ENCODE assay signal across 11 cellular contexts in genomic region chr1:21913763-21914162, GRCh38. TPM values are rescaled to one million over a fixed set of nuclear protein-coding genes. Genes with fewer than 3 reads are reported as not detected.
DNase-seq lines count a peak whose midpoint lies in the region; ATAC-seq and TF ChIP-seq lines count a peak whose summit lies in the region.
"Had no signal": no experiment of that assay in that cellular context is flagged by ENCODE, and none has a peak within 500 bp of the region (broad histone marks: within the 10 kb centered on the region; RNA-seq: fewer than 3 reads in every experiment).

No MANE protein-coding gene starts in this region.

- no peaks in the 10 kb centered on the region for H3K9me3 ChIP-seq in aorta (ENCODE audit: control insufficient read depth, low read length)
- no peaks in the 10 kb centered on the region for H3K9me3 ChIP-seq in OCI-LY7 (ENCODE audit: low read length)

- H3K4me3 ChIP-seq in aorta (ENCODE audit: low read length in 2 of 2) = no peak overlapping the region
- no peak overlapping the region for H3K4me3 ChIP-seq in OCI-LY7 (ENCODE audit: low read depth, low read length, poor library complexity, severe bottlenecking)

- 8 to 11% methylated on average over 5 of the region's 5 CpGs for WGBS in aorta, 2 donors

- H3K27me3 Mint-ChIP-seq in dendritic cell treated with granulocyte-macrophage colony-stimulating factor and Interleukin-4, amounts not matched to agents 40 ng/mL and 50 ng/mL, for 4 days = no peaks in the 10 kb centered on the region
- no peaks in the 10 kb centered on the region for H3K27me3 Mint-ChIP-seq in natural killer cell (ENCODE audit: low read depth in 2 of 2)

- peak; percentile 87 to 96 (median 95) for ATAC-seq in natural killer cell
- ATAC-seq in aorta (ENCODE audit: low FRiP score) = peak; percentile 37
- ATAC-seq in GM18520 (IDR thresholded peaks at IDR 0.05; ENCODE audit: unreplicated experiment) = no peak
- ATAC-seq: T-helper 17 cell had no signal

- peak; percentile 5 for DNase-seq in stimulated activated CD8-positive, alpha-beta memory T cell treated with anti-CD3 and anti-CD28 coated beads, Interleukin-12 subunit alpha, Interleukin-12 subunit beta, amount 100 ng/mL, for 1 hour (ENCODE audit: low read depth)
- DNase-seq in stimulated activated CD8-positive, alpha-beta memory T cell treated with anti-CD3 and anti-CD28 coated beads, Interleukin-4, amount 100 ng/mL, for 48 hours = no peak
- peak; percentile 40 for DNase-seq in natural killer cell
- DNase-seq in aorta = no peak
- DNase-seq in OCI-LY7 (ENCODE audit: low spot score) = no peak
- DNase-seq in NCI-H1092 (lab: John Stamatoyannopoulos, UW) = no peak
- DNase-seq: DND-41, NCI-H187 treated with DMSO at 0.1 percent for 48 hours, T-helper 17 cell had no signal

- H3K79me2 ChIP-seq in OCI-LY7 (ENCODE audit: insufficient read depth, low read depth, low read length) = no peaks in the 10 kb centered on the region

- H3K4me3 Mint-ChIP-seq in dendritic cell treated with granulocyte-macrophage colony-stimulating factor and Interleukin-4, amounts not matched to agents 40 ng/mL and 50 ng/mL, for 4 days = no peak overlapping the region
- no peak overlapping the region for H3K4me3 Mint-ChIP-seq in natural killer cell
- H3K4me3 Mint-ChIP-seq: T-helper 17 cell had no signal

- H3K36me3 ChIP-seq in aorta (ENCODE audit: control insufficient read depth in 1 of 2, insufficient read depth in 2 of 2, low read length in 1 of 2) (no peaks in the 10 kb centered on the region), OCI-LY7 (ENCODE audit: insufficient read depth, low read length) (no peaks in the 10 kb centered on the region)

- no peaks in the 10 kb centered on the region for H3K27me3 ChIP-seq in aorta (ENCODE audit: control insufficient read depth in 1 of 2, insufficient read depth in 2 of 2, low read length in 1 of 2)

- peak overlapping the region; percentile 93 for H3K27ac Mint-ChIP-seq in dendritic cell treated with granulocyte-macrophage colony-stimulating factor and Interleukin-4, amounts not matched to agents 40 ng/mL and 50 ng/mL, for 4 days
- H3K27ac Mint-ChIP-seq in natural killer cell = peak overlapping the region; percentile 75 to 89
- H3K27ac Mint-ChIP-seq: T-helper 17 cell had no signal

- BruUV-seq in OCI-LY7 (replicated peaks; lab: Mats Ljungman, UMichigan) = no TSS peak

- H3K9me2 ChIP-seq in OCI-LY7 (ENCODE audit: insufficient read depth, low read length) = no peaks in the 10 kb centered on the region

- no peak overlapping the region for H2AFZ ChIP-seq in OCI-LY7 (ENCODE audit: low read length)

- no peak overlapping the region for H3K4me2 ChIP-seq in OCI-LY7 (ENCODE audit: low read length)

- H3K36me3 Mint-ChIP-seq in dendritic cell treated with granulocyte-macrophage colony-stimulating factor and Interleukin-4, amounts not matched to agents 40 ng/mL and 50 ng/mL, for 4 days (ENCODE audit: low read depth) = peaks cover 8% of the 10 kb centered on the region
- no peaks in the 10 kb centered on the region for H3K36me3 Mint-ChIP-seq in natural killer cell

- TF ChIP-seq CTCF in natural killer cell (IDR thresholded peaks at IDR 0.05) (no peak), OCI-LY7 (conservative IDR thresholded peaks at IDR 0.05; ENCODE audit: low read length) (no peak)

- intact Hi-C loops in dendritic cell treated with granulocyte-macrophage colony-stimulating factor and Interleukin-4, amounts not matched to agents 40 ng/mL and 50 ng/mL, for 4 days (cut with micrococcal nuclease) = no loop called here
- intact Hi-C loops in natural killer cell (cut with micrococcal nuclease) (no loop called here), aorta (cut with DNase I) (no loop called here), OCI-LY7 (cut with micrococcal nuclease; ENCODE audit: unreplicated experiment) (no loop called here)

- H3K4me1 Mint-ChIP-seq in dendritic cell treated with granulocyte-macrophage colony-stimulating factor and Interleukin-4, amounts not matched to agents 40 ng/mL and 50 ng/mL, for 4 days (ENCODE audit: low read depth) = peaks cover 81% of the 10 kb centered on the region
- peaks cover 6 to 10% of the 10 kb centered on the region in 2 donors for H3K4me1 Mint-ChIP-seq in natural killer cell

- peak overlapping the region; percentile 78 to 79 for H3K27ac ChIP-seq in aorta (ENCODE audit: low read depth in 1 of 2, low read length in 2 of 2)
- no peak overlapping the region for H3K27ac ChIP-seq in OCI-LY7 (ENCODE audit: low read depth, low read length, poor library complexity, severe bottlenecking)

- CTCF ChIA-PET in OCI-LY7 (lab: Charles Lee; ENCODE audit: unreplicated experiment) = no interaction called here

- peaks cover 7 to 8% of the 10 kb centered on the region in 2 donors for H3K4me1 ChIP-seq in aorta (ENCODE audit: control insufficient read depth in 1 of 2, insufficient read depth in 2 of 2, low read length in 2 of 2)
- no peaks in the 10 kb centered on the region for H3K4me1 ChIP-seq in OCI-LY7 (ENCODE audit: insufficient read depth, low read length, poor library complexity, severe bottlenecking)

- POLR2A ChIA-PET in OCI-LY7 (lab: Charles Lee) = no interaction called here

- no peaks in the 10 kb centered on the region for H4K20me1 ChIP-seq in OCI-LY7 (ENCODE audit: insufficient read depth, low read length)

- no peaks in the 10 kb centered on the region for H3K9me3 Mint-ChIP-seq in dendritic cell treated with granulocyte-macrophage colony-stimulating factor and Interleukin-4, amounts not matched to agents 40 ng/mL and 50 ng/mL, for 4 days
- no peaks in the 10 kb centered on the region for H3K9me3 Mint-ChIP-seq in natural killer cell

RNA-seq across cellular contexts. Expression of gene HSPG2, which starts 23.3 kb away (rescaled TPM):
- total RNA-seq in natural killer cell (under 1 TPM; 0.54 to 0.93 (median 0.90) TPM), aorta (1,000 to 10,000 TPM in 1 of 2 donors, 100 to 1,000 TPM in 1; 868 to 1,205 TPM), OCI-LY7 (2022) (3.5 and 4.7 TPM in 2 replicates)
- polyA plus RNA-seq in aorta = 100 to 1,000 TPM in 1 of 2 donors, 10 to 100 TPM in 1; 49.1 to 268 TPM
- total RNA-seq in OCI-LY7 (2014; rRNA removed; shearing (Covaris generic)) = 1.2 and 1.6 TPM in 2 replicates

Comparison
In these comparisons a context has a peak if more than half of its experiments do, and no peak if none do; other contexts are left out.
1. DNase-seq: peak in stimulated activated CD8-positive, alpha-beta memory T cell treated with anti-CD3 and anti-CD28 coated beads, Interleukin-12 subunit alpha, Interleukin-12 subunit beta, amount 100 ng/mL, for 1 hour (single experiment) and natural killer cell (single experiment); none in stimulated activated CD8-positive, alpha-beta memory T cell treated with anti-CD3 and anti-CD28 coated beads, Interleukin-4, amount 100 ng/mL, for 48 hours (single experiment), aorta (0 of 2), OCI-LY7 (single experiment) and NCI-H1092 (single experiment).
2. RNA of gene HSPG2, which starts 23.3 kb away (total RNA-seq): 868 to 1,205 TPM in aorta; 1.2 to 4.7 TPM in OCI-LY7 and 0.54 to 0.93 TPM in natural killer cell; every median in the first group is over 100 times any median in the second.